12 cellular contexts compared by ENCODE assay signal in genomic region chr2:136134126-136134525, GRCh38. TPM values are rescaled to one million over a fixed set of nuclear protein-coding genes. Genes with fewer than 3 reads are reported as not detected.
A peak's percentile ranks its signal among the peaks of the same experiment; 100 is the strongest.
DNase-seq lines count a peak whose midpoint lies in the region; ATAC-seq and TF ChIP-seq lines count a peak whose summit lies in the region.
"Had no signal": no experiment of that assay in that cellular context is flagged by ENCODE, and none has a peak within 500 bp of the region (broad histone marks: within the 10 kb centered on the region; RNA-seq: fewer than 3 reads in every experiment).

No MANE protein-coding gene starts in this region.

- H3K4me1 Mint-ChIP-seq in CD4-positive, alpha-beta memory T cell = peaks cover 81 to 100% (median 94%) of the 10 kb centered on the region in 4 donors

- no peak overlapping the region for H3K4me3 ChIP-seq in CD4-positive, alpha-beta memory T cell (ENCODE audit: low read length in 2 of 2)
- H3K4me3 ChIP-seq in coronary artery = no peak overlapping the region
- H3K4me3 ChIP-seq: SK-N-MC had no signal

- peak; percentile 66 to 81 (median 70) for DNase-seq in CD4-positive, alpha-beta memory T cell
- DNase-seq in T-helper 22 cell (ENCODE audit: low read depth) (peak; percentile 58), coronary artery (ENCODE audit: low spot score) (peak; percentile 1), cerebellum (ENCODE audit: low spot score) (no peak), UCSD-AML1 (lab: John Stamatoyannopoulos, UW; ENCODE audit: unreplicated experiment) (no peak), putamen (ENCODE audit: low spot score) (no peak)
- DNase-seq: NCI-H1417 treated with DMSO at 0.1 percent for 48 hours had no signal

- ATAC-seq in HG02938 (IDR thresholded peaks at IDR 0.05; ENCODE audit: unreplicated experiment) = peak; percentile 23
- no peak for ATAC-seq in HG02571 (IDR thresholded peaks at IDR 0.05; ENCODE audit: unreplicated experiment)

- CTCF ChIA-PET in CD4-positive, alpha-beta memory T cell (lab: Charles Lee; ENCODE audit: partially characterized antibody) = interaction anchor here (0.6 to 4.3 kb wide), 4 partner anchors 16 to 455 kb away, joined by 3 to 18 read pairs (median 4); no protein-coding TSS in a partner anchor

- peaks cover 98% of the 10 kb centered on the region for H3K4me1 ChIP-seq in CD4-positive, alpha-beta memory T cell (ENCODE audit: insufficient read depth, low read length)

- peaks cover 0 to 11% of the 10 kb centered on the region in 2 donors for H3K36me3 Mint-ChIP-seq in CD4-positive, alpha-beta memory T cell
- H3K36me3 Mint-ChIP-seq: brain had no signal

- H3K27me3 ChIP-seq in CD4-positive, alpha-beta memory T cell (ENCODE audit: insufficient read depth, low read length) = no peaks in the 10 kb centered on the region

- H3K9me3 Mint-ChIP-seq in CD4-positive, alpha-beta memory T cell = peaks cover 0 to 5% (median 0%) of the 10 kb centered on the region in 8 donors

- H3K9me3 ChIP-seq in CD4-positive, alpha-beta memory T cell (ENCODE audit: control insufficient read depth in 1 of 2, low read length in 2 of 2) = no peaks in the 10 kb centered on the region

- peak overlapping the region; percentile 96 to 100 (median 99) for H3K27ac Mint-ChIP-seq in CD4-positive, alpha-beta memory T cell

- no peaks in the 10 kb centered on the region for H3K36me3 ChIP-seq in CD4-positive, alpha-beta memory T cell (ENCODE audit: insufficient read depth, low read length)

- POLR2A ChIA-PET in CD4-positive, alpha-beta memory T cell (lab: Charles Lee; ENCODE audit: partially characterized antibody) = interaction anchor here (0.7 to 13.9 kb wide), 15 partner anchors 10 to 248 kb away, joined by 3 to 599 read pairs (median 7); partner anchors contain the start of gene CXCR4

- peak overlapping the region; percentile 73 to 94 (median 81) for H3K4me3 Mint-ChIP-seq in CD4-positive, alpha-beta memory T cell
- H3K4me3 Mint-ChIP-seq: brain had no signal

- H3K27me3 Mint-ChIP-seq in CD4-positive, alpha-beta memory T cell = no peaks in the 10 kb centered on the region
- H3K27me3 Mint-ChIP-seq: brain had no signal

- intact Hi-C loops in CD4-positive, alpha-beta memory T cell (cut with micrococcal nuclease) = loop anchor here (5.0 to 10.0 kb wide), 4 partner anchors 217 to 1082 kb away; partner anchors contain the start of genes R3HDM1, RAB3GAP1, UBXN4 and ZRANB3

- H3K27ac ChIP-seq in CD4-positive, alpha-beta memory T cell (ENCODE audit: low read depth, low read length) = peak overlapping the region; percentile 95
- H3K27ac ChIP-seq in coronary artery = no peak overlapping the region
- H3K27ac ChIP-seq: C4-2B, SK-N-MC had no signal

- no peak for TF ChIP-seq CTCF in coronary artery (IDR thresholded peaks at IDR 0.05)

RNA-seq across cellular contexts. Expression of gene CXCR4, which starts 16.2 kb away (rescaled TPM):
- 100 to 1,000 TPM; 306 to 308 TPM for total RNA-seq in CD4-positive, alpha-beta memory T cell
- polyA plus RNA-seq in CD4-positive, alpha-beta memory T cell = 1,000 to 10,000 TPM in 1 of 2 donors, 100 to 1,000 TPM in 1; 368 to 1,556 TPM
- 110 TPM for total RNA-seq in cerebellum

Comparison
In these comparisons a context has a peak if more than half of its experiments do, and no peak if none do; other contexts are left out.
1. DNase-seq: peak in CD4-positive, alpha-beta memory T cell (5 of 5), T-helper 22 cell (single experiment) and coronary artery (single experiment); none in cerebellum (single experiment), UCSD-AML1 (single experiment) and putamen (single experiment).